In the genomic region with DNA sequence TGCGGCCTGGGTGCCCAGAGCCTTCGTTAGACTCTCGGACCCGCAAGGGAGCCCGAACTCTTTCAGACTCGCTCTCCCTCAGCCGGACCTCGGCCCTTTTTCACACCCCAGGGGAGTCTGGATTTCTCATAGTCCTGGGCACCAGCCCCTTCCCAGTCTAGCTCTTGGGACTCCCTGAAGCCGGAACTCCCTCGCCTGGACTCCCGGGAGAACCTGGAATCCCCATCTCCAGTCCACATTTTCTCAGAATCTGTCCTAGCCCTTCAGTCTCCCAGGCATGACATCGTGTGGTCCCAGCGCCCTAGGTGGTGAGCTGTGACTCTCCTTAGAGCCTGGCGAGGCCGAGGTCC, we compare ENCODE assay signal across 8 cellular contexts. TPM values are rescaled to one million over a fixed set of nuclear protein-coding genes. Genes with fewer than 3 reads are reported as not detected.
DNase-seq lines count a peak whose midpoint lies in the region; ATAC-seq, FAIRE-seq and TF ChIP-seq lines count a peak whose summit lies in the region.

No MANE protein-coding gene starts in this region.

- H3K4me3 ChIP-seq in A549 (peak overlapping the region; percentile 69), HEK293 (ENCODE audit: low read depth, low read length) (peak overlapping the region; percentile 84)

- DNase-seq in A549 (ENCODE audit: low read depth in 1 of 2, low spot score in 1 of 2) = peak in 1 of 2 experiments; percentile 30
- DNase-seq in memory B cell (ENCODE audit: low spot score in 2 of 2) = no peak
- no peak for DNase-seq in NCI-H1417 treated with DMSO at 0.1 percent for 48 hours (lab: John Stamatoyannopoulos, UW)
- DNase-seq in medulla oblongata (ENCODE audit: extremely low spot score) = no peak

- H3K27ac Mint-ChIP-seq in memory B cell = peak overlapping the region; percentile 87

- TF ChIP-seq CTCF in A549 (IDR thresholded peaks at IDR 0.05) = no peak
- TF ChIP-seq CTCF in HEK293 (tag by site-specific recombination; IDR thresholded peaks at IDR 0.05) = no peak

- no peaks in the 10 kb centered on the region for H3K9me3 Mint-ChIP-seq in memory B cell

- POLR2A ChIA-PET in A549 (lab: Yijun Ruan, JAX) (no interaction called here), HEK293 (lab: Yijun Ruan, JAX) (interaction anchor here (0.5 to 0.6 kb wide), 2 partner anchors 61 to 135 kb away, joined by 3 read pairs; a partner anchor contains a TSS)

- no peak for TF ChIP-seq RAD21 in A549 (conservative IDR thresholded peaks at IDR 0.05 in 1 of 2, IDR thresholded peaks at IDR 0.05 in 1 of 2)

- peaks cover 0 to 6% of the 10 kb centered on the region in 2 experiments; a peak in 1 of 3 replicates for H3K36me3 ChIP-seq in HEK293 (ENCODE audit: control insufficient read depth in 2 of 2, insufficient read depth in 1 of 2, low read length in 2 of 2)

- peaks cover 6% of the 10 kb centered on the region for H3K36me3 Mint-ChIP-seq in memory B cell

- H3K4me1 ChIP-seq in A549 = peaks cover 6% of the 10 kb centered on the region; the same call in 1 of the 3 replicates
- no peaks in the 10 kb centered on the region for H3K4me1 ChIP-seq in HEK293 (ENCODE audit: control insufficient read depth, insufficient read depth, low read length)

- TF ChIP-seq POLR2A in A549 (IDR thresholded peaks at IDR 0.05; ENCODE audit: low read length) = no peak

- ATAC-seq in A549 (peak; percentile 26 to 35; a peak in 5 of 6 replicates), memory B cell (ENCODE audit: low read depth) (no peak), GM18868 (IDR thresholded peaks at IDR 0.05; ENCODE audit: unreplicated experiment) (no peak), GM18909 (IDR thresholded peaks at IDR 0.05; ENCODE audit: poor library complexity, unreplicated experiment) (no peak)

- H3K4me3 Mint-ChIP-seq in memory B cell = peak overlapping the region; percentile 99

- WGBS in A549 (ENCODE audit: missing lambda C conversion rate) = 9% methylated on average over 14 of the region's 15 CpGs

- H3K27me3 Mint-ChIP-seq in memory B cell = no peaks in the 10 kb centered on the region

- CTCF ChIA-PET in A549 (lab: Yijun Ruan, JAX) (interaction anchor here (2.2 kb wide), 1 partner anchor 87 kb away, joined by 12 read pairs; no protein-coding TSS in a partner anchor), HEK293 (lab: Yijun Ruan, JAX) (interaction anchor here (0.6 to 1.2 kb wide), 5 partner anchors 33 to 439 kb away, joined by 3 to 8 read pairs (median 3); a partner anchor contains a TSS)

- H3K27ac ChIP-seq in A549 = peak overlapping the region; percentile 69 to 88
- H3K27ac ChIP-seq in HEK293 (ENCODE audit: extremely low read depth, low read depth, low read length) = peak overlapping the region; percentile 46; the same call in 1 of the 2 replicates
- H3K27ac ChIP-seq in angular gyrus (ENCODE audit: low read depth, low read length) = peak overlapping the region; percentile 38

- TF ChIP-seq EP300 in A549 (IDR thresholded peaks at IDR 0.05) = no peak

- H3K4me2 ChIP-seq in A549 = peak overlapping the region; percentile 87

- H3K4me1 Mint-ChIP-seq in memory B cell = peaks cover 20% of the 10 kb centered on the region

- H3K9me3 ChIP-seq in A549 (no peaks in the 10 kb centered on the region), HEK293 (ENCODE audit: control insufficient read depth, insufficient read depth, low read depth, low read length) (no peaks in the 10 kb centered on the region)

- FAIRE-seq in A549 (lab: Jason Lieb, UNC) = no peak

TF ChIP-seq in A549, 52 proteins besides CTCF, POLR2A, EP300 and RAD21:
- TF ChIP-seq, protein P1, sequence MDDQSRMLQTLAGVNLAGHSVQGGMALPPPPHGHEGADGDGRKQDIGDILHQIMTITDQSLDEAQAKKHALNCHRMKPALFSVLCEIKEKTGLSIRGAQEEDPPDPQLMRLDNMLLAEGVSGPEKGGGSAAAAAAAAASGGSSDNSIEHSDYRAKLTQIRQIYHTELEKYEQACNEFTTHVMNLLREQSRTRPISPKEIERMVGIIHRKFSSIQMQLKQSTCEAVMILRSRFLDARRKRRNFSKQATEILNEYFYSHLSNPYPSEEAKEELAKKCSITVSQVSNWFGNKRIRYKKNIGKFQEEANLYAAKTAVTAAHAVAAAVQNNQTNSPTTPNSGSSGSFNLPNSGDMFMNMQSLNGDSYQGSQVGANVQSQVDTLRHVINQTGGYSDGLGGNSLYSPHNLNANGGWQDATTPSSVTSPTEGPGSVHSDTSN (IDR thresholded peaks at IDR 0.05) = no peak
- TF ChIP-seq JUNB (IDR thresholded peaks at IDR 0.05) = no peak
- TF ChIP-seq HOXB5 (CRISPR knock-in tag; IDR thresholded peaks at IDR 0.05) = no peak

TF ChIP-seq in HEK293, 187 proteins besides CTCF, POLR2A, EP300 and RAD21 (continues in another document):
- TF ChIP-seq ZNF600 (tag by site-specific recombination; IDR thresholded peaks at IDR 0.05) (0 out of 2 replicates have a peak, but pooled peaks have one; percentile 26), MZF1 (tag by site-specific recombination; IDR thresholded peaks at IDR 0.05; ENCODE audit: borderline replicate concordance) (no peak), ZNF530 (tag by site-specific recombination; IDR thresholded peaks at IDR 0.05; ENCODE audit: low read depth) (no peak), ZNF610 (tag by site-specific recombination; IDR thresholded peaks at IDR 0.05; ENCODE audit: borderline replicate concordance) (no peak), ZBTB17 (tag by site-specific recombination; IDR thresholded peaks at IDR 0.05) (peak; percentile 72; the same call in 1 of the 2 replicates), GLIS2 (tag by site-specific recombination; IDR thresholded peaks at IDR 0.05) (peak; percentile 24; the same call in 1 of the 2 replicates), ZNF335 (tag by site-specific recombination; conservative IDR thresholded peaks at IDR 0.05) (peak; percentile 57), SP2 (tag by site-specific recombination; IDR thresholded peaks at IDR 0.05) (no peak), ZNF248 (tag by site-specific recombination; IDR thresholded peaks at IDR 0.05) (no peak), GFI1B (tag by site-specific recombination; IDR thresholded peaks at IDR 0.05) (no peak)
- TF ChIP-seq, protein P2, sequence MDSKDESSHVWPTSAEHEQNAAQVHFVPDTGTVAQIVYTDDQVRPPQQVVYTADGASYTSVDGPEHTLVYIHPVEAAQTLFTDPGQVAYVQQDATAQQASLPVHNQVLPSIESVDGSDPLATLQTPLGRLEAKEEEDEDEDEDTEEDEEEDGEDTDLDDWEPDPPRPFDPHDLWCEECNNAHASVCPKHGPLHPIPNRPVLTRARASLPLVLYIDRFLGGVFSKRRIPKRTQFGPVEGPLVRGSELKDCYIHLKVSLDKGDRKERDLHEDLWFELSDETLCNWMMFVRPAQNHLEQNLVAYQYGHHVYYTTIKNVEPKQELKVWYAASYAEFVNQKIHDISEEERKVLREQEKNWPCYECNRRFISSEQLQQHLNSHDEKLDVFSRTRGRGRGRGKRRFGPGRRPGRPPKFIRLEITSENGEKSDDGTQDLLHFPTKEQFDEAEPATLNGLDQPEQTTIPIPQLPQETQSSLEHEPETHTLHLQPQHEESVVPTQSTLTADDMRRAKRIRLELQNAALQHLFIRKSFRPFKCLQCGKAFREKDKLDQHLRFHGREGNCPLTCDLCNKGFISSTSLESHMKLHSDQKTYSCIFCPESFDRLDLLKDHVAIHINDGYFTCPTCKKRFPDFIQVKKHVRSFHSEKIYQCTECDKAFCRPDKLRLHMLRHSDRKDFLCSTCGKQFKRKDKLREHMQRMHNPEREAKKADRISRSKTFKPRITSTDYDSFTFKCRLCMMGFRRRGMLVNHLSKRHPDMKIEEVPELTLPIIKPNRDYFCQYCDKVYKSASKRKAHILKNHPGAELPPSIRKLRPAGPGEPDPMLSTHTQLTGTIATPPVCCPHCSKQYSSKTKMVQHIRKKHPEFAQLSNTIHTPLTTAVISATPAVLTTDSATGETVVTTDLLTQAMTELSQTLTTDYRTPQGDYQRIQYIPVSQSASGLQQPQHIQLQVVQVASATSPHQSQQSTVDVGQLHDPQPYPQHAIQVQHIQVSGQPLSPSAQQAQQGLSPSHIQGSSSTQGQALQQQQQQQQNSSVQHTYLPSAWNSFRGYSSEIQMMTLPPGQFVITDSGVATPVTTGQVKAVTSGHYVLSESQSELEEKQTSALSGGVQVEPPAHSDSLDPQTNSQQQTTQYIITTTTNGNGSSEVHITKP (tag by site-specific recombination; IDR thresholded peaks at IDR 0.05) = peak; percentile 46

RNA-seq across cellular contexts. Expression of a gene that starts 0.6 kb away (rescaled TPM):
- 7.2 and 8.4 TPM in 2 replicates for polyA plus RNA-seq in A549 (2011; rRNA removed)
- 7.0 and 7.3 TPM in 2 replicates for polyA plus RNA-seq in A549 (2012; cell fraction: cytosol; rRNA removed)
- polyA plus RNA-seq in A549 (2012; cell fraction: nucleus; rRNA removed) = 5.9 and 6.2 TPM in 2 replicates
- 3.4 to 3.8 TPM (median 3.7 TPM) in 3 replicates for polyA plus RNA-seq in A549 (2017; fragmentation: RNase III; extraction: RNeasy Plus Mini Kit Qiagen cat#74134 plus additional on column Dnase treatment)
- 16.7 and 20.6 TPM in 2 replicates for polyA minus RNA-seq in A549 (2011; rRNA and poly(A)+ RNA removed)

RNA-seq across cellular contexts. Expression of a gene that starts 26.4 kb away (rescaled TPM):
- 4.8 and 6.0 TPM in 2 replicates for polyA plus RNA-seq in A549 (2011; rRNA removed)
- 7.4 and 9.6 TPM in 2 replicates for polyA plus RNA-seq in A549 (2012; cell fraction: cytosol; rRNA removed)
- polyA plus RNA-seq in A549 (2012; cell fraction: nucleus; rRNA removed) = 8.0 and 8.8 TPM in 2 replicates
- polyA plus RNA-seq in A549 (2017; fragmentation: RNase III; extraction: RNeasy Plus Mini Kit Qiagen cat#74134 plus additional on column Dnase treatment) = 2.7 to 4.7 TPM (median 3.9 TPM) in 3 replicates
- polyA minus RNA-seq in A549 (2011; rRNA and poly(A)+ RNA removed) = 8.7 and 11.5 TPM in 2 replicates

RNA-seq across cellular contexts. Expression of a gene that starts 32.7 kb away (rescaled TPM):
- polyA plus RNA-seq in A549 (2011; rRNA removed) (1.9 and 2.0 TPM in 2 replicates), A549 (2017; fragmentation: RNase III; extraction: RNeasy Plus Mini Kit Qiagen cat#74134 plus additional on column Dnase treatment) (3.0 to 3.3 TPM (median 3.3 TPM) in 3 replicates)
- polyA plus RNA-seq in A549 (2012; cell fraction: cytosol; rRNA removed) = 2.6 and 4.3 TPM in 2 replicates
- 4.2 and 7.8 TPM in 2 replicates for polyA plus RNA-seq in A549 (2012; cell fraction: nucleus; rRNA removed)
- polyA minus RNA-seq in A549 (2011; rRNA and poly(A)+ RNA removed) = 1.6 and 1.7 TPM in 2 replicates

Comparison
In these comparisons a context has a peak if more than half of its experiments do, and no peak if none do; other contexts are left out.
1. ATAC-seq: peak in A549 (2 of 2); none in memory B cell (single experiment), GM18868 (single experiment) and GM18909 (single experiment).
2. Peak in every context shown above with its lines, with median percentiles within 50 percentile points of each other: H3K27ac ChIP-seq.